In the genomic region with DNA sequence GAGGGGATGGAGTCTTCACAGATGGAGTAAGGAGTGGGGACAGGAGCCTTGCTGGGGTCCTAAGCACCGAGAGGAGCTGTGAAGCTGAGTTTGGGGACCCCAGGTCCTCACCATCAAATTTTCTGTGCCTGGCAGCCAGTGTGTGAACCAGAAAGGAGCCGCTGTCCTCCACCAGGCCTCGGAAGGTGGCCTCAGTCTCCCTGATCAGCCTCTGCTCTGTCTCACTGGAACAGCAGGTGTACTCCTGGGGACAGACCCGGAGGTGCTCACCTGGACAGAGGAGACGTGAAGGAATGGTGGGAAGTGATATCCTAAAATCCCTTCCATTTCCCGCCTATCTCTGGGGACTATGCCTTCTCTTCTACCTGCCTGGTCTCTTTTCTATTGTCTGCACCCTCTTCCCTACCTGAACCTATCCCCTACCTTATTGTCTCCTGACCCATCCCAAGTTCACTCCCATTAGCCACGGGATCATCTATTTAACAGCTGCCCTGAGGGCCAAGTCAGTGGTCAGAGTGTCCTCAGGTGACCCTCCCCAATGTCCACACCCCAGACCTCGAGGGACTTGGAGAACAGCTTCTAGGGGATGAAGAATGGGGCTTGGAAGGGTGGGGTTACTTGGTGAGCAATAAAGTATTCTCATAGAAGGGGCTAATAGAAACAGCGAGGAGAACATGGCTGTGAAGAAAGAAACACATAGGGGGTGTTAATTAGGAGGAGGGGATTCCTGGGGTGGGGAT, we compare ENCODE assay signal across 1 cellular context.
TF ChIP-seq lines count a peak whose summit lies in the region.

No MANE protein-coding gene starts in this region.

TF ChIP-seq in endothelial cell of umbilical vein, 7 proteins besides CTCF, POLR2A, EP300 and RAD21:
- TF ChIP-seq EZH2 (IDR thresholded peaks at IDR 0.05; ENCODE audit: borderline replicate concordance, low read depth, low read length, severe bottlenecking) (no peak), MAX (IDR thresholded peaks at IDR 0.05; ENCODE audit: insufficient read depth, insufficient read length) (no peak), JUN (IDR thresholded peaks at IDR 0.05; ENCODE audit: borderline replicate concordance, insufficient read depth, insufficient read length, low read depth) (no peak), POLR2AphosphoS5 (IDR thresholded peaks at IDR 0.05; ENCODE audit: insufficient read depth, low read depth, low read length) (no peak), FOS (IDR thresholded peaks at IDR 0.05; ENCODE audit: borderline replicate concordance, insufficient read depth, low read length) (no peak), MYC (IDR thresholded peaks at IDR 0.05; ENCODE audit: low read depth, low read length) (no peak), GATA2 (IDR thresholded peaks at IDR 0.05; ENCODE audit: insufficient read depth, insufficient read length, low read depth, low read length) (no peak)
